In the genomic region with DNA sequence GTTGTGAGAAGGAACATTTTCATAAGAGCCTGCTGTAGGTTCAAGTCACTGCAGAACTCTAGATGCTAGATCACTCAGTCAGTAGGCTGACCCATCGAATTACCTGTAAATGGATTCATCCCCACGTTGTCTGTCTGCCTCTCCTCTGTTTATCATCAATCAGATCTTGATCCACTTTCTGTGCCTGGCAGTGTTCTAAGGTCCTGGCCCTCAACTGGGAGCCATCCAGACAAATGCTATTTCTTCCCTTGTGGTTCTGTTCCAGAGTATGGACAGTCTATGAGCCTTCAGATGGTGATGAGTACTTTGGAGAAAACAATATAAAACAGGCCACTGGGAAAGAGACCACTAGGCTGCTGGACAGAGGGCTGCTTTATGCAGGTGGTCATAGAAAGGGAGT, we compare ENCODE assay signal across 24 cellular contexts.
A peak's percentile ranks its signal among the peaks of the same experiment; 100 is the strongest.
DNase-seq lines count a peak whose midpoint lies in the region; ATAC-seq and TF ChIP-seq lines count a peak whose summit lies in the region.
"Had no signal": no experiment of that assay in that cellular context is flagged by ENCODE, and none has a peak within 500 bp of the region (broad histone marks: within the 10 kb centered on the region; RNA-seq: fewer than 3 reads in every experiment).

No MANE protein-coding gene starts in this region.

- H3K27me3 Mint-ChIP-seq in central memory CD8-positive, alpha-beta T cell = no peaks in the 10 kb centered on the region
- H3K27me3 Mint-ChIP-seq in endothelial cell (ENCODE audit: unreplicated experiment) (peaks cover 14% of the 10 kb centered on the region), neural progenitor cell (ENCODE audit: insufficient read depth, low read depth) (peaks cover 24% of the 10 kb centered on the region)
- H3K27me3 Mint-ChIP-seq: CD4-positive, alpha-beta T cell had no signal

- no peaks in the 10 kb centered on the region for H3K4me1 Mint-ChIP-seq in central memory CD8-positive, alpha-beta T cell
- no peaks in the 10 kb centered on the region for H3K4me1 Mint-ChIP-seq in endothelial cell (ENCODE audit: unreplicated experiment)
- H3K4me1 Mint-ChIP-seq in neural progenitor cell = peaks cover 16% of the 10 kb centered on the region
- H3K4me1 Mint-ChIP-seq: CD14-positive monocyte; CD8-positive, alpha-beta memory T cell had no signal

- no peak for ATAC-seq in central memory CD8-positive, alpha-beta T cell (replicated peaks; ENCODE audit: extremely low read depth, poor library complexity, severe bottlenecking)
- ATAC-seq in gastroesophageal sphincter (no peak), GM18502 (IDR thresholded peaks at IDR 0.05; ENCODE audit: poor library complexity, unreplicated experiment) (no peak), HG02973 (IDR thresholded peaks at IDR 0.05; ENCODE audit: unreplicated experiment) (no peak)
- ATAC-seq: A549, GM12878, HCT116 had no signal

- no peak overlapping the region for H3K4me2 ChIP-seq in neural progenitor cell
- H3K4me2 ChIP-seq: A549; BLaER1 treated with 17β-estradiol and CSF1 and Interleukin-3, amounts not matched to agents 10 nM and 100 nM had no signal

- WGBS in gastroesophageal sphincter (ENCODE audit: low coverage in 1 of 2), 2 donors = 54 to 58% methylated on average over 2 of the region's 2 CpGs

- peaks cover 5% of the 10 kb centered on the region for H3K36me3 Mint-ChIP-seq in central memory CD8-positive, alpha-beta T cell (ENCODE audit: insufficient read depth)
- H3K36me3 Mint-ChIP-seq in endothelial cell (ENCODE audit: low read depth, unreplicated experiment) (peaks cover 12% of the 10 kb centered on the region), neural progenitor cell (no peaks in the 10 kb centered on the region)
- H3K36me3 Mint-ChIP-seq: CD14-positive monocyte; CD8-positive, alpha-beta memory T cell had no signal

- H3K9me3 ChIP-seq in neural progenitor cell (ENCODE audit: low read depth) (no peaks in the 10 kb centered on the region), gastroesophageal sphincter (peaks cover 0 to 11% (median 0%) of the 10 kb centered on the region in 3 donors)
- H3K9me3 ChIP-seq: A549, BE2C had no signal

- H3K27ac ChIP-seq in neural progenitor cell (no peak overlapping the region), gastroesophageal sphincter (no peak overlapping the region)
- H3K27ac ChIP-seq: A549; BLaER1 treated with 17β-estradiol and CSF1 and Interleukin-3, amounts not matched to agents 10 nM and 100 nM; GM23248 had no signal

- H3K27ac Mint-ChIP-seq in central memory CD8-positive, alpha-beta T cell (ENCODE audit: low read depth) = peak overlapping the region; percentile 79
- H3K27ac Mint-ChIP-seq in endothelial cell (ENCODE audit: unreplicated experiment) (peak overlapping the region; percentile 84), neural progenitor cell (no peak overlapping the region)
- H3K27ac Mint-ChIP-seq: CD14-positive monocyte; CD4-positive, alpha-beta T cell; H9 had no signal

- H3F3A ChIP-seq in neural progenitor cell (ENCODE audit: low read depth) = no peaks in the 10 kb centered on the region

- H3K4me1 ChIP-seq in neural progenitor cell = peaks cover 6% of the 10 kb centered on the region
- H3K4me1 ChIP-seq in gastroesophageal sphincter = no peaks in the 10 kb centered on the region
- H3K4me1 ChIP-seq: A549, BE2C had no signal

- no peaks in the 10 kb centered on the region for H3K27me3 ChIP-seq in neural progenitor cell
- H3K27me3 ChIP-seq in gastroesophageal sphincter = peaks cover 26% of the 10 kb centered on the region
- H3K27me3 ChIP-seq: BE2C had no signal

- H3K9me3 Mint-ChIP-seq in central memory CD8-positive, alpha-beta T cell = peaks cover 32% of the 10 kb centered on the region
- H3K9me3 Mint-ChIP-seq in endothelial cell (ENCODE audit: unreplicated experiment) (peaks cover 34% of the 10 kb centered on the region), neural progenitor cell (peaks cover 8% of the 10 kb centered on the region)

- H3K36me3 ChIP-seq in neural progenitor cell (no peaks in the 10 kb centered on the region), gastroesophageal sphincter (no peaks in the 10 kb centered on the region)
- H3K36me3 ChIP-seq: BE2C; BLaER1 treated with 17β-estradiol and CSF1 and Interleukin-3, amounts not matched to agents 10 nM and 100 nM had no signal

- no peaks in the 10 kb centered on the region for H3K79me2 ChIP-seq in neural progenitor cell (ENCODE audit: low read depth)

- no peak overlapping the region for H2AFZ ChIP-seq in neural progenitor cell (replicated peaks)
- H2AFZ ChIP-seq: GM23248 had no signal

- no peaks in the 10 kb centered on the region for H4K20me1 ChIP-seq in neural progenitor cell (ENCODE audit: low read depth)
- H4K20me1 ChIP-seq: BLaER1 treated with 17β-estradiol and CSF1 and Interleukin-3, amounts not matched to agents 10 nM and 100 nM had no signal

- DNase-seq in SK-N-DZ (ENCODE audit: low spot score) (peak; percentile 54), endothelial cell (ENCODE audit: low spot score) (no peak), neural progenitor cell (ENCODE audit: low spot score) (no peak)
- no peak for DNase-seq in central memory CD8-positive, alpha-beta T cell (ENCODE audit: low spot score in 2 of 2)
- DNase-seq: 8988T; ACHN; AML-193; BE2C; CD4-positive, alpha-beta T cell; CD8-positive, alpha-beta memory T cell; DMS 273 treated with DMSO at 0.1 percent for 48 hours; DMS79; EL; GDM1; GM23248; H9 had no signal

- H3K9ac ChIP-seq in neural progenitor cell = no peak overlapping the region
- H3K9ac ChIP-seq: BLaER1 treated with 17β-estradiol and CSF1 and Interleukin-3, amounts not matched to agents 10 nM and 100 nM; GM23248 had no signal

- H3K4me3 ChIP-seq in neural progenitor cell (no peak overlapping the region), gastroesophageal sphincter (no peak overlapping the region)
- H3K4me3 ChIP-seq: A549; BLaER1 treated with 17β-estradiol and CSF1 and Interleukin-3, amounts not matched to agents 10 nM and 100 nM; GM12878; GM23248 had no signal

- TF ChIP-seq CTCF in endothelial cell (IDR thresholded peaks at IDR 0.05; ENCODE audit: unreplicated experiment) (no peak), neural progenitor cell (IDR thresholded peaks at IDR 0.05) (no peak), gastroesophageal sphincter (IDR thresholded peaks at IDR 0.05) (no peak)

- no peak for TF ChIP-seq EP300 in gastroesophageal sphincter (IDR thresholded peaks at IDR 0.05)

- no peak overlapping the region for H3K4me3 Mint-ChIP-seq in central memory CD8-positive, alpha-beta T cell
- peak overlapping the region; percentile 82 for H3K4me3 Mint-ChIP-seq in endothelial cell (ENCODE audit: unreplicated experiment)
- H3K4me3 Mint-ChIP-seq in neural progenitor cell = peak overlapping the region; percentile 3
- H3K4me3 Mint-ChIP-seq: CD14-positive monocyte; CD4-positive, alpha-beta T cell; CD8-positive, alpha-beta memory T cell; H9 had no signal

- no peak for TF ChIP-seq POLR2A in gastroesophageal sphincter (IDR thresholded peaks at IDR 0.05)
